In genomic region chr21:26754853-26755252, GRCh38 we compare ENCODE assay signal across 29 cellular contexts.
"Had no signal": no experiment of that assay in that cellular context is flagged by ENCODE, and none has a peak within 500 bp of the region (broad histone marks: within the 10 kb centered on the region; RNA-seq: fewer than 3 reads in every experiment).

No MANE protein-coding gene starts in this region.

- H3K9me3 Mint-ChIP-seq: dendritic cell treated with granulocyte-macrophage colony-stimulating factor and Interleukin-4, amounts not matched to agents 40 ng/mL and 50 ng/mL, for 4 days; effector memory CD8-positive, alpha-beta T cell; endodermal cell had no signal

- H3K36me3 ChIP-seq: colonic mucosa, esophagus muscularis mucosa, esophagus squamous epithelium, gastrocnemius medialis, gastroesophageal sphincter, heart left ventricle, heart right ventricle had no signal

- FAIRE-seq: colon, endometrium, endothelial cell of umbilical vein, frontal cortex had no signal

- H3K27me3 ChIP-seq: colonic mucosa, esophagus muscularis mucosa, esophagus squamous epithelium, foreskin keratinocyte, gastrocnemius medialis, gastroesophageal sphincter, heart left ventricle, heart right ventricle had no signal

- DNase-seq: colonic mucosa; cortex of kidney; dermis blood vessel endothelial cell; dorsolateral prefrontal cortex; effector CD4-positive, alpha-beta T cell; effector CD8-positive, alpha-beta T cell; effector memory CD4-positive, alpha-beta T cell; effector memory CD8-positive, alpha-beta T cell; endodermal cell; erythroblast; esophagus squamous epithelium; foreskin fibroblast; foreskin keratinocyte; foreskin melanocyte; gastrocnemius medialis; glutamatergic neuron; head of caudate nucleus; heart left ventricle; heart right ventricle had no signal

- H3K4me3 ChIP-seq: colonic mucosa, coronary artery, dorsolateral prefrontal cortex, esophagus muscularis mucosa, esophagus squamous epithelium, gastrocnemius medialis, gastroesophageal sphincter, heart left ventricle, heart right ventricle had no signal

- H3K27ac Mint-ChIP-seq: dendritic cell treated with granulocyte-macrophage colony-stimulating factor and Interleukin-4, amounts not matched to agents 40 ng/mL and 50 ng/mL, for 4 days; effector memory CD8-positive, alpha-beta T cell; endodermal cell had no signal

- H3K27me3 Mint-ChIP-seq: dendritic cell treated with granulocyte-macrophage colony-stimulating factor and Interleukin-4, amounts not matched to agents 40 ng/mL and 50 ng/mL, for 4 days; effector memory CD8-positive, alpha-beta T cell had no signal

- H3K9me3 ChIP-seq: colonic mucosa, esophagus muscularis mucosa, esophagus squamous epithelium, gastrocnemius medialis, gastroesophageal sphincter, heart left ventricle, heart right ventricle had no signal

- ATAC-seq: effector memory CD8-positive, alpha-beta T cell; esophagus mucosa; foreskin keratinocyte; gastrocnemius medialis; gastroesophageal sphincter; heart left ventricle; heart right ventricle had no signal

- H3K4me3 Mint-ChIP-seq: dendritic cell treated with granulocyte-macrophage colony-stimulating factor and Interleukin-4, amounts not matched to agents 40 ng/mL and 50 ng/mL, for 4 days; effector memory CD8-positive, alpha-beta T cell; endodermal cell had no signal

- H3K27ac ChIP-seq: colonic mucosa, coronary artery, dorsolateral prefrontal cortex, epithelial cell of prostate, esophagus muscularis mucosa, esophagus squamous epithelium, foreskin keratinocyte, gastrocnemius medialis, gastroesophageal sphincter, heart left ventricle, heart right ventricle had no signal

- H3K4me1 ChIP-seq: colonic mucosa, esophagus muscularis mucosa, esophagus squamous epithelium, foreskin keratinocyte, gastrocnemius medialis, gastroesophageal sphincter, heart left ventricle, heart right ventricle had no signal
